9 cellular contexts compared by ENCODE assay signal in the genomic region with DNA sequence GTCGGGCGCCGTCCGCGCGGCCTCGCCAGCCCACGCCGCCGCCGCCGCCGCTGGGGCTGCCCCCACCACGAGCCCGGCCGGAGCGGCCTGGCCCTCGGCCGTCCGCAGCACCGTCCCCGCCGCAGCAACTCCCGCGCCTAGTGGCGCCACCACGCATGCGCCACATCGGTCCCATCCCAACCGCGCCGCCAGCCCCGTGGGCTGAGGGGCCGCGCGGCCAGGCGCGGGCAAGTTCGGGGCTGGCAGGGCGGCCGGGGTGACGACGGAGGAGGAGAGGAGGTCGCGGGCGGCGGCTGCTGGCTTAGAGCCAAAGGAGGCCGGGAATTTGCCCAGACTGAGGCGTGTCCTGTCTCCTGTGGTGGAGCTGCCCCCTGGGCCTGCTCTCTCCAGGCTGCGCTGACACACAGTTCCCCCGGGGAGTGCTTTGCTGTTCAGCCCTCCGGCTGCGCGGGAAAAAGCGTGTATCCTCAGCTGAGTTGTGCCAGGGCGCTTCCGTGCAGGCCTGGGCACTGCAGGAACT. TPM values are rescaled to one million over a fixed set of nuclear protein-coding genes. Genes with fewer than 3 reads are reported as not detected.
DNase-seq lines count a peak whose midpoint lies in the region; ATAC-seq, FAIRE-seq and TF ChIP-seq lines count a peak whose summit lies in the region.
"Had no signal": no experiment of that assay in that cellular context is flagged by ENCODE, and none has a peak within 500 bp of the region (broad histone marks: within the 10 kb centered on the region; RNA-seq: fewer than 3 reads in every experiment).

A gene (minus strand): TSS at position 298 of the 520 bp plus-strand sequence. CDS start 132 bp downstream, at position 166.

- CTCF ChIA-PET in activated naive CD4-positive, alpha-beta T cell treated with anti-CD3 and anti-CD28 coated beads, Interleukin-2, amount 10 ng/mL, durations not matched to agents 7 days and 5 days (lab: Charles Lee), result no interaction called here

- H3K9me3 Mint-ChIP-seq in activated naive CD4-positive, alpha-beta T cell treated with anti-CD3 and anti-CD28 coated beads, Interleukin-2, amount 10 ng/mL, durations not matched to agents 7 days and 5 days, result peaks cover 2% of the 10 kb centered on the region
- peaks cover 15% of the 10 kb centered on the region for H3K9me3 Mint-ChIP-seq in stimulated activated effector memory CD8-positive, alpha-beta T cell treated with anti-CD3 and anti-CD28 coated beads, Interleukin-12 subunit alpha, Interleukin-12 subunit beta, amount 100 ng/mL, for 72 hours

- TF ChIP-seq CTCF in dorsolateral prefrontal cortex (IDR thresholded peaks at IDR 0.05 in 54 of 56, conservative IDR thresholded peaks at IDR 0.05 in 2 of 56; ENCODE audit: low read depth in 1 of 56, partially characterized antibody in 56 of 56), result peak in 33 of 56 donors; percentile 10 to 52 (median 27)

- H3K4me3 ChIP-seq in SJSA1, result no peak within 1 kb of the TSS
- peak within 1 kb of the TSS; percentile 63 to 97 (median 87) for H3K4me3 ChIP-seq in dorsolateral prefrontal cortex

- peaks cover 18% of the 10 kb centered on the region for H3K27me3 Mint-ChIP-seq in activated naive CD4-positive, alpha-beta T cell treated with anti-CD3 and anti-CD28 coated beads, Interleukin-2, amount 10 ng/mL, durations not matched to agents 7 days and 5 days

- peak; percentile 14 for DNase-seq in activated naive CD4-positive, alpha-beta T cell treated with anti-CD3 and anti-CD28 coated beads, Interleukin-2, amount 50 U/mL, for 16 hours
- DNase-seq in activated naive CD4-positive, alpha-beta T cell treated with anti-CD3 and anti-CD28 coated beads, Interleukin-2, amount 10 ng/mL, durations not matched to agents 7 days and 5 days, result no peak
- DNase-seq in HTR-8/SVneo (ENCODE audit: insufficient read length, low spot score), result peak; percentile 60
- DNase-seq in SJSA1 (ENCODE audit: low read depth in 1 of 2, low spot score in 2 of 2), result peak; percentile 0 to 35
- DNase-seq in dorsolateral prefrontal cortex, result peak; percentile 66 to 88 (median 79)
- no peak for DNase-seq in stimulated activated effector memory CD8-positive, alpha-beta T cell treated with anti-CD3 and anti-CD28 coated beads, Interleukin-12 subunit alpha, Interleukin-12 subunit beta, amount 100 ng/mL, for 72 hours (ENCODE audit: low spot score in 2 of 2)
- no peak for DNase-seq in DMS79 treated with DMSO at 0.1 percent for 48 hours (lab: John Stamatoyannopoulos, UW)

- no peak within 1 kb of the TSS for H3K4me3 Mint-ChIP-seq in activated naive CD4-positive, alpha-beta T cell treated with anti-CD3 and anti-CD28 coated beads, Interleukin-2, amount 10 ng/mL, durations not matched to agents 7 days and 5 days
- H3K4me3 Mint-ChIP-seq in stimulated activated effector memory CD8-positive, alpha-beta T cell treated with anti-CD3 and anti-CD28 coated beads, Interleukin-12 subunit alpha, Interleukin-12 subunit beta, amount 100 ng/mL, for 72 hours, result no peak within 1 kb of the TSS

- H3K4me1 Mint-ChIP-seq in activated naive CD4-positive, alpha-beta T cell treated with anti-CD3 and anti-CD28 coated beads, Interleukin-2, amount 10 ng/mL, durations not matched to agents 7 days and 5 days, result no peaks in the 10 kb centered on the region
- no peaks in the 10 kb centered on the region for H3K4me1 Mint-ChIP-seq in stimulated activated effector memory CD8-positive, alpha-beta T cell treated with anti-CD3 and anti-CD28 coated beads, Interleukin-12 subunit alpha, Interleukin-12 subunit beta, amount 100 ng/mL, for 72 hours

- H3K9me3 ChIP-seq in SJSA1 (replicated peaks), result no peaks in the 10 kb centered on the region

- H3K27me3 ChIP-seq in SJSA1 (replicated peaks), result no peaks in the 10 kb centered on the region
- H3K27me3 ChIP-seq in dorsolateral prefrontal cortex, result no peaks in the 10 kb centered on the region
- no peaks in the 10 kb centered on the region for H3K27me3 ChIP-seq in layer of hippocampus (ENCODE audit: control insufficient read depth, insufficient read depth, low read length)

- H3K4me1 ChIP-seq in SJSA1 (replicated peaks), result no peaks in the 10 kb centered on the region

- H3K36me3 ChIP-seq in SJSA1, result no peaks in the 10 kb centered on the region

- ATAC-seq in stimulated activated effector memory CD8-positive, alpha-beta T cell treated with anti-CD3 and anti-CD28 coated beads, Interleukin-12 subunit alpha, Interleukin-12 subunit beta, amount 100 ng/mL, for 72 hours, result peak; percentile 48

- no peak within 1 kb of the TSS for H3K27ac ChIP-seq in SJSA1
- H3K27ac ChIP-seq in dorsolateral prefrontal cortex, result peak within 1 kb of the TSS; percentile 86 to 100 (median 97)
- peak within 1 kb of the TSS; percentile 93 for H3K27ac ChIP-seq in layer of hippocampus (ENCODE audit: low read depth, low read length)

- H3K27ac Mint-ChIP-seq in activated naive CD4-positive, alpha-beta T cell treated with anti-CD3 and anti-CD28 coated beads, Interleukin-2, amount 10 ng/mL, durations not matched to agents 7 days and 5 days, result no peak within 1 kb of the TSS
- no peak within 1 kb of the TSS for H3K27ac Mint-ChIP-seq in stimulated activated effector memory CD8-positive, alpha-beta T cell treated with anti-CD3 and anti-CD28 coated beads, Interleukin-12 subunit alpha, Interleukin-12 subunit beta, amount 100 ng/mL, for 72 hours

- intact Hi-C loops in dorsolateral prefrontal cortex (cut with DNase I), result no loop called here

- H3K36me3 Mint-ChIP-seq in activated naive CD4-positive, alpha-beta T cell treated with anti-CD3 and anti-CD28 coated beads, Interleukin-2, amount 10 ng/mL, durations not matched to agents 7 days and 5 days, result no peaks in the 10 kb centered on the region
- no peaks in the 10 kb centered on the region for H3K36me3 Mint-ChIP-seq in stimulated activated effector memory CD8-positive, alpha-beta T cell treated with anti-CD3 and anti-CD28 coated beads, Interleukin-12 subunit alpha, Interleukin-12 subunit beta, amount 100 ng/mL, for 72 hours

- FAIRE-seq in HTR-8/SVneo (lab: Jason Lieb, UNC), result peak; percentile 33
- FAIRE-seq: G401.6 had no signal

RNA-seq across cellular contexts. Expression of the gene that starts here (rescaled TPM):
- not detected in 2 replicates for total RNA-seq in SJSA1 (2014; rRNA removed; shearing (Covaris generic))
- 10 to 100 TPM in 119 of 120 experiments, 1 to 10 TPM in 1; 9.4 to 19.4 (median 14.4) TPM for total RNA-seq in dorsolateral prefrontal cortex

Comparison
In these comparisons a context has a peak if more than half of its experiments do, and no peak if none do; other contexts are left out.
1. RNA of the gene that starts here (total RNA-seq): 9.4 to 19.4 TPM in dorsolateral prefrontal cortex; not detected in SJSA1; every median in the first group is over 10 times any median in the second.
2. DNase-seq: peak in activated naive CD4-positive, alpha-beta T cell treated with anti-CD3 and anti-CD28 coated beads, Interleukin-2, amount 50 U/mL, for 16 hours (single experiment), HTR-8/SVneo (single experiment) and dorsolateral prefrontal cortex (10 of 10); none in activated naive CD4-positive, alpha-beta T cell treated with anti-CD3 and anti-CD28 coated beads, Interleukin-2, amount 10 ng/mL, durations not matched to agents 7 days and 5 days (single experiment), stimulated activated effector memory CD8-positive, alpha-beta T cell treated with anti-CD3 and anti-CD28 coated beads, Interleukin-12 subunit alpha, Interleukin-12 subunit beta, amount 100 ng/mL, for 72 hours (0 of 2) and DMS79 treated with DMSO at 0.1 percent for 48 hours (single experiment).
3. Peak in DNase-seq in SJSA1; RNA of the gene not detected or under 1 TPM.